10 cellular contexts compared by ENCODE assay signal in the genomic region with DNA sequence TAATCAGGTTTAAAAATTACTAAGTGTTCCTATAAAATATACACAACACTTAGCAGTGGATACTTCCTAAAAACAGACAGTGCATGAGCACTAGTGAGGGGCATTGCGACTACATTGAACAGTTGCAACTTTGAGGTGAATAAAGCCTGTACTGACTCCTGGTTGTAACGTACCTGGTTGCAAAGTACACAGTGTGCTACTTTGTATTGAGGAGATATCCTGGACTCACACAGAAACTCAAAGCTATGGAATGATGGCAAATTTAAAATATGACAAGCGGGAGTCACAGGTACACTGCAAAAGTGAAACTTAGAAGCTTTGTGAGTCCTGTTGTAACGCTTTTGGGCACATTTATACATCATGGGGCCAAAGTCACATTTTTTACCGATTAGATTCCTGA. TPM values are rescaled to one million over a fixed set of nuclear protein-coding genes. Genes with fewer than 3 reads are reported as not detected.
DNase-seq lines count a peak whose midpoint lies in the region; ATAC-seq and TF ChIP-seq lines count a peak whose summit lies in the region.
"Had no signal": no experiment of that assay in that cellular context is flagged by ENCODE, and none has a peak within 500 bp of the region (broad histone marks: within the 10 kb centered on the region; RNA-seq: fewer than 3 reads in every experiment).

No MANE protein-coding gene starts in this region.

- no peak overlapping the region for H3K27ac ChIP-seq in PC-3 (ENCODE audit: low read length)
- H3K27ac ChIP-seq in rectal smooth muscle tissue (ENCODE audit: low read depth, low read length): no peak overlapping the region

- H3K27me3 ChIP-seq in PC-3 (ENCODE audit: low read length) (no peaks in the 10 kb centered on the region), rectal smooth muscle tissue (ENCODE audit: control insufficient read depth, insufficient read depth, low read length) (no peaks in the 10 kb centered on the region)
- H3K27me3 ChIP-seq: ascending aorta had no signal

- H3K79me2 ChIP-seq in PC-3 (ENCODE audit: low read length): no peaks in the 10 kb centered on the region

- no peak for ATAC-seq in activated CD4-positive, alpha-beta T cell treated with anti-CD3 and anti-CD28 coated beads for 36 hours
- ATAC-seq in PC-3 (no peak; the same call in 1 of the 2 replicates), HG03457 (IDR thresholded peaks at IDR 0.05; ENCODE audit: unreplicated experiment) (no peak)

- peaks cover 3% of the 10 kb centered on the region for H3K36me3 Mint-ChIP-seq in activated CD4-positive, alpha-beta T cell treated with anti-CD3 and anti-CD28 coated beads for 36 hours (ENCODE audit: low read depth)

- POLR2A ChIA-PET in activated CD4-positive, alpha-beta T cell treated with anti-CD3 and anti-CD28 coated beads for 36 hours (lab: Charles Lee): interaction anchor here (0.7 kb wide), 1 partner anchor 59 kb away, joined by 3 read pairs; no protein-coding TSS in a partner anchor
- POLR2A ChIA-PET in PC-3 (lab: Charles Lee; ENCODE audit: unreplicated experiment): no interaction called here

- peaks cover 16% of the 10 kb centered on the region for H3K4me1 Mint-ChIP-seq in activated CD4-positive, alpha-beta T cell treated with anti-CD3 and anti-CD28 coated beads for 36 hours

- BruUV-seq in PC-3 (replicated peaks; lab: Mats Ljungman, UMichigan): no TSS peak

- no peak for DNase-seq in activated CD4-positive, alpha-beta T cell treated with anti-CD3 and anti-CD28 coated beads for 36 hours
- DNase-seq in activated CD4-positive, alpha-beta T cell treated with anti-CD3 and anti-CD28 coated beads for 48 hours: no peak
- DNase-seq in PC-3 (no peak), epithelial cell of proximal tubule (ENCODE audit: low read depth) (no peak), GOT3 (lab: John Stamatoyannopoulos, UW) (no peak), SKM-1 (lab: John Stamatoyannopoulos, UW; ENCODE audit: unreplicated experiment) (no peak)

- no peaks in the 10 kb centered on the region for H3K9me2 ChIP-seq in PC-3 (replicated peaks; ENCODE audit: low read length)

- H3K9me3 Mint-ChIP-seq in activated CD4-positive, alpha-beta T cell treated with anti-CD3 and anti-CD28 coated beads for 36 hours (ENCODE audit: low read depth): peaks cover 6% of the 10 kb centered on the region

- no peaks in the 10 kb centered on the region for H3F3A ChIP-seq in PC-3 (ENCODE audit: low read length, unreplicated experiment)

- no peaks in the 10 kb centered on the region for H3K9me3 ChIP-seq in PC-3 (ENCODE audit: low read length)
- H3K9me3 ChIP-seq: A549, ascending aorta had no signal

- CTCF ChIA-PET in activated CD4-positive, alpha-beta T cell treated with anti-CD3 and anti-CD28 coated beads for 36 hours (lab: Charles Lee): interaction anchor here (0.7 kb wide), 1 partner anchor 66 kb away, joined by 3 read pairs; no protein-coding TSS in a partner anchor
- CTCF ChIA-PET in PC-3 (lab: Charles Lee): no interaction called here

- peak overlapping the region; percentile 77 for H3K4me3 Mint-ChIP-seq in activated CD4-positive, alpha-beta T cell treated with anti-CD3 and anti-CD28 coated beads for 36 hours

- peak overlapping the region; percentile 75 for H3K4me2 ChIP-seq in PC-3 (ENCODE audit: low read length)

- intact Hi-C loops in activated CD4-positive, alpha-beta T cell treated with anti-CD3 and anti-CD28 coated beads for 36 hours (cut with DNase I, micrococcal nuclease): loop anchor here in 1 of 2 experiments (5.0 kb wide), 1 partner anchor 81 kb away; no protein-coding TSS in a partner anchor
- intact Hi-C loops in PC-3 (cut with micrococcal nuclease): no loop called here

- H4K20me1 ChIP-seq in PC-3 (ENCODE audit: low read length): no peaks in the 10 kb centered on the region

- H3K4me1 ChIP-seq in PC-3 (ENCODE audit: insufficient read depth, low read length) (no peaks in the 10 kb centered on the region), rectal smooth muscle tissue (ENCODE audit: control insufficient read depth, insufficient read depth, low read length) (no peaks in the 10 kb centered on the region)
- H3K4me1 ChIP-seq: A549 had no signal

- H3K36me3 ChIP-seq in PC-3 (ENCODE audit: low read depth, low read length): no peaks in the 10 kb centered on the region
- H3K36me3 ChIP-seq in rectal smooth muscle tissue (ENCODE audit: control insufficient read depth, insufficient read depth, low read length): no peaks in the 10 kb centered on the region
- H3K36me3 ChIP-seq: ascending aorta had no signal

- peak overlapping the region; percentile 85 for H3K27ac Mint-ChIP-seq in activated CD4-positive, alpha-beta T cell treated with anti-CD3 and anti-CD28 coated beads for 36 hours

- H3K4me3 ChIP-seq in PC-3 (ENCODE audit: low read length): peak overlapping the region; percentile 67
- peak overlapping the region; percentile 76 for H3K4me3 ChIP-seq in epithelial cell of proximal tubule (ENCODE audit: low read depth, low read length)
- peak overlapping the region; percentile 92 for H3K4me3 ChIP-seq in rectal smooth muscle tissue (ENCODE audit: low read length)
- H3K4me3 ChIP-seq: A549 had no signal

- TF ChIP-seq CTCF in PC-3 (conservative IDR thresholded peaks at IDR 0.05; ENCODE audit: low read depth, low read length) (no peak), epithelial cell of proximal tubule (conservative IDR thresholded peaks at IDR 0.05; ENCODE audit: low read depth, low read length) (no peak)

- no peaks in the 10 kb centered on the region for H3K27me3 Mint-ChIP-seq in activated CD4-positive, alpha-beta T cell treated with anti-CD3 and anti-CD28 coated beads for 36 hours

- H2AFZ ChIP-seq in PC-3 (ENCODE audit: low read length): no peak overlapping the region

- H3K9ac ChIP-seq in PC-3 (ENCODE audit: low read length) (no peak overlapping the region), rectal smooth muscle tissue (ENCODE audit: low read length) (no peak overlapping the region)

RNA-seq across cellular contexts. Expression of a gene that starts 55.6 kb away (rescaled TPM):
- 1,000 to 10,000 TPM; 1,053 to 1,189 TPM for total RNA-seq in activated CD4-positive, alpha-beta T cell treated with anti-CD3 and anti-CD28 coated beads for 36 hours
- total RNA-seq in PC-3 (2014; rRNA removed) (426 and 435 TPM in 2 replicates), epithelial cell of proximal tubule (132 and 479 TPM in 2 replicates)

RNA-seq across cellular contexts. Expression of a gene that starts 59.1 kb away (rescaled TPM):
- under 1 TPM; 0.35 to 0.55 TPM for total RNA-seq in activated CD4-positive, alpha-beta T cell treated with anti-CD3 and anti-CD28 coated beads for 36 hours
- total RNA-seq in PC-3 (2014; rRNA removed): not detected in 2 replicates
- 0.46 and 0.94 TPM in 2 replicates for total RNA-seq in epithelial cell of proximal tubule
- total RNA-seq: ascending aorta had no signal
